9 cellular contexts compared by ENCODE assay signal in the genomic region with DNA sequence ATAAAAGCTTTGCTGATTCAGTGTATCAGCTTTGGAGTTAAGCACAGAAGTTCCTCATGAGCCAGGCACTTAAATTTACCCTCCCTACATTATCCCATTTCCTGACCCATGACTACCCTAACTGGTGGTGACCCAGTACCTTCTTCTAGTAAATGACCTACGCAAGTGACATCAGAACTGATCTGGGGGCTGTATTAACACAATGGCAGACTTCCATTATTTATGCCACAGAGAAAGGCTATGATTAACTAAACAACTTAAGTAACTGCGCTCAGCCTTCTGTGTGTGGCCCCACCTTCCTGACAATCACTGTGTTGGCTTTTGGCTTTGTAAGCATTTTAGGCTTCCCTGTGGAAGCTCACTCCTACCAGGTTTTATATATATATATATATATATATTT. TPM values are rescaled to one million over a fixed set of nuclear protein-coding genes. Genes with fewer than 3 reads are reported as not detected.
DNase-seq lines count a peak whose midpoint lies in the region; ATAC-seq and TF ChIP-seq lines count a peak whose summit lies in the region.
"Had no signal": no experiment of that assay in that cellular context is flagged by ENCODE, and none has a peak within 500 bp of the region (broad histone marks: within the 10 kb centered on the region; RNA-seq: fewer than 3 reads in every experiment).

No MANE protein-coding gene starts in this region.

- TF ChIP-seq POLR2A in vagina (IDR thresholded peaks at IDR 0.05) = no peak

- no peaks in the 10 kb centered on the region for H3K9me3 Mint-ChIP-seq in memory B cell

- in situ Hi-C loops in HAP-1 (cut with MboI; ENCODE audit: low sequenced_read_pairs) = no loop called here

- peaks cover 5% of the 10 kb centered on the region for H3K27me3 Mint-ChIP-seq in memory B cell

- H3K4me3 ChIP-seq in HAP-1 = peak overlapping the region; percentile 91
- H3K4me3 ChIP-seq in vagina = peak overlapping the region in 1 of 2 donors; percentile 81

- no peaks in the 10 kb centered on the region for H3K36me3 ChIP-seq in HAP-1 (replicated peaks)
- H3K36me3 ChIP-seq in vagina = no peaks in the 10 kb centered on the region

- H3K4me1 Mint-ChIP-seq in memory B cell = peaks cover 25% of the 10 kb centered on the region

- no peak overlapping the region for H3K27ac ChIP-seq in vagina

- peak overlapping the region; percentile 91 for H3K4me3 Mint-ChIP-seq in memory B cell

- H3K36me3 Mint-ChIP-seq in memory B cell = no peaks in the 10 kb centered on the region

- H3K27ac Mint-ChIP-seq in memory B cell = peak overlapping the region; percentile 87

- DNase-seq in CD1c-positive myeloid dendritic cell (ENCODE audit: extremely low spot score) (peak; percentile 45), HAP-1 (ENCODE audit: low spot score in 2 of 2) (peak; percentile 23 to 29), astrocyte of the hippocampus (ENCODE audit: low read depth, low spot score) (peak; percentile 19), memory B cell (ENCODE audit: low spot score in 2 of 2) (no peak), NCI-H510A treated with DMSO at 0.1 percent for 48 hours (lab: John Stamatoyannopoulos, UW) (no peak), vagina (ENCODE audit: extremely low spot score in 2 of 2) (no peak)
- DNase-seq: activated CD4-positive, alpha-beta T cell treated with anti-CD3 and anti-CD28 coated beads for 1 hour had no signal

- no peak for ATAC-seq in memory B cell (ENCODE audit: low read depth)
- no peak for ATAC-seq in HG03108 (IDR thresholded peaks at IDR 0.05; ENCODE audit: unreplicated experiment)
- ATAC-seq in GM18861 (IDR thresholded peaks at IDR 0.05; ENCODE audit: unreplicated experiment) = no peak

- H3K27me3 ChIP-seq in HAP-1 (ENCODE audit: low read depth) (no peaks in the 10 kb centered on the region), vagina (no peaks in the 10 kb centered on the region)

- H3K4me1 ChIP-seq in HAP-1 (peaks cover 20% of the 10 kb centered on the region), vagina (peaks cover 19% of the 10 kb centered on the region)

- intact Hi-C loops in vagina (cut with DNase I) = loop anchor here (5.0 kb wide), 1 partner anchor 127 kb away; no protein-coding TSS in a partner anchor

- TF ChIP-seq CTCF in vagina (IDR thresholded peaks at IDR 0.05) = no peak

- H3K9me3 ChIP-seq in HAP-1 (no peaks in the 10 kb centered on the region), vagina (no peaks in the 10 kb centered on the region)

RNA-seq across cellular contexts. Expression of a gene that starts 1.9 kb away (rescaled TPM):
- total RNA-seq in vagina = 5.6 TPM

Comparison
In these comparisons a context has a peak if more than half of its experiments do, and no peak if none do; other contexts are left out.
1. DNase-seq: peak in CD1c-positive myeloid dendritic cell (single experiment), HAP-1 (2 of 2) and astrocyte of the hippocampus (single experiment); none in memory B cell (0 of 2), NCI-H510A treated with DMSO at 0.1 percent for 48 hours (single experiment) and vagina (0 of 2).